ENCODE assay signal across 1 cellular context in the genomic region with DNA sequence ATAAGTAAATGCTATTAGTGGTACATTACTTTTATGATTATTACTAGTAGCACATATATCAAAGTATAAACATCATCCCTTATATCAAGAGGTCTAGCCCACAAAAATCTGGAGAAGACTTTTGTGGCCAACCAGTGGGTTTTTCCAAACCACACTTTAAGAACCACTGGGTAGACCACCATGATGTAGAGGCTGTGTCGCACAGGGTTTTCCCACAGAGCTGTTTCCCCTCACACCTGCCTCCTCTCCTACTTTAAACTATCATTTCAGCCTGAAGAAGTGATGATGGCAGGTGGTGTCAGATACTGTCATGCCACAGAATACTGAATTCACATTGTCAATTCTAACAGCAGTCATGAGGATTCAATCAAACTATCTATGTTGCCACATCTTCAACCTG.
TF ChIP-seq lines count a peak whose summit lies in the region.

No MANE protein-coding gene starts in this region.

TF ChIP-seq in GM12878, 131 proteins besides CTCF, POLR2A, EP300 and RAD21:
- TF ChIP-seq HDGF (IDR thresholded peaks at IDR 0.05) (no peak), DPF2 (IDR thresholded peaks at IDR 0.05) (no peak), RUNX3 (IDR thresholded peaks at IDR 0.05; ENCODE audit: low read length) (peak; percentile 83), IRF4 (IDR thresholded peaks at IDR 0.05; ENCODE audit: low read depth, low read length) (no peak)
- TF ChIP-seq, protein P1, sequence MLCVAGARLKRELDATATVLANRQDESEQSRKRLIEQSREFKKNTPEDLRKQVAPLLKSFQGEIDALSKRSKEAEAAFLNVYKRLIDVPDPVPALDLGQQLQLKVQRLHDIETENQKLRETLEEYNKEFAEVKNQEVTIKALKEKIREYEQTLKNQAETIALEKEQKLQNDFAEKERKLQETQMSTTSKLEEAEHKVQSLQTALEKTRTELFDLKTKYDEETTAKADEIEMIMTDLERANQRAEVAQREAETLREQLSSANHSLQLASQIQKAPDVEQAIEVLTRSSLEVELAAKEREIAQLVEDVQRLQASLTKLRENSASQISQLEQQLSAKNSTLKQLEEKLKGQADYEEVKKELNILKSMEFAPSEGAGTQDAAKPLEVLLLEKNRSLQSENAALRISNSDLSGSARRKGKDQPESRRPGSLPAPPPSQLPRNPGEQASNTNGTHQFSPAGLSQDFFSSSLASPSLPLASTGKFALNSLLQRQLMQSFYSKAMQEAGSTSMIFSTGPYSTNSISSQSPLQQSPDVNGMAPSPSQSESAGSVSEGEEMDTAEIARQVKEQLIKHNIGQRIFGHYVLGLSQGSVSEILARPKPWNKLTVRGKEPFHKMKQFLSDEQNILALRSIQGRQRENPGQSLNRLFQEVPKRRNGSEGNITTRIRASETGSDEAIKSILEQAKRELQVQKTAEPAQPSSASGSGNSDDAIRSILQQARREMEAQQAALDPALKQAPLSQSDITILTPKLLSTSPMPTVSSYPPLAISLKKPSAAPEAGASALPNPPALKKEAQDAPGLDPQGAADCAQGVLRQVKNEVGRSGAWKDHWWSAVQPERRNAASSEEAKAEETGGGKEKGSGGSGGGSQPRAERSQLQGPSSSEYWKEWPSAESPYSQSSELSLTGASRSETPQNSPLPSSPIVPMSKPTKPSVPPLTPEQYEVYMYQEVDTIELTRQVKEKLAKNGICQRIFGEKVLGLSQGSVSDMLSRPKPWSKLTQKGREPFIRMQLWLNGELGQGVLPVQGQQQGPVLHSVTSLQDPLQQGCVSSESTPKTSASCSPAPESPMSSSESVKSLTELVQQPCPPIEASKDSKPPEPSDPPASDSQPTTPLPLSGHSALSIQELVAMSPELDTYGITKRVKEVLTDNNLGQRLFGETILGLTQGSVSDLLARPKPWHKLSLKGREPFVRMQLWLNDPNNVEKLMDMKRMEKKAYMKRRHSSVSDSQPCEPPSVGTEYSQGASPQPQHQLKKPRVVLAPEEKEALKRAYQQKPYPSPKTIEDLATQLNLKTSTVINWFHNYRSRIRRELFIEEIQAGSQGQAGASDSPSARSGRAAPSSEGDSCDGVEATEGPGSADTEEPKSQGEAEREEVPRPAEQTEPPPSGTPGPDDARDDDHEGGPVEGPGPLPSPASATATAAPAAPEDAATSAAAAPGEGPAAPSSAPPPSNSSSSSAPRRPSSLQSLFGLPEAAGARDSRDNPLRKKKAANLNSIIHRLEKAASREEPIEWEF (IDR thresholded peaks at IDR 0.05; ENCODE audit: insufficient replicate concordance, low read depth, low read length) = no peak
TF ChIP-seq in GM12878: peak in this region for 1.
